Comparison of ENCODE assay signal across 14 cellular contexts in the genomic region with DNA sequence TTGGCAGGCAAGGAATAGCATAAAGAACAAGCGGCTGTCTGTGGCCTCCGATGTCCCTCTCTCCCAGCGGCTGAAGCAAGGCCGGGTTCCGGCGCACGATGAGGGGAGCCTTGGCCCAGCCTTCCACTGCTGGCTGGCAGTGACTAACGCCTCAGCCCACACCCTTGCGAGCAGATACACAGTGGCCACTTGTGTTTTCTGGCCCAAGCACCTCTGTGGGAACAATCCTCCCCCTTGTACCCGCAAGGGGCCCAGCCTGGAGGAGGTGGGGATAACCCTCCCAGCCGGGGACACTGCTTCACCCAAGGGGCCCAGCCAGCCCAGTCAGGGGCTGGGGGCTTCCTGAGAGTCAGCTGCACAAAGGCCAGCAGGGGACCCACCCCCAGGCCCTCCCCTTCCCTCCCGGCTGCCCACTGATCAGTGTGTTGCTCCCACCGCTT. TPM values are rescaled to one million over a fixed set of nuclear protein-coding genes. Genes with fewer than 3 reads are reported as not detected.
DNase-seq lines count a peak whose midpoint lies in the region; ATAC-seq and TF ChIP-seq lines count a peak whose summit lies in the region.
"Had no signal": no experiment of that assay in that cellular context is flagged by ENCODE, and none has a peak within 500 bp of the region (broad histone marks: within the 10 kb centered on the region; RNA-seq: fewer than 3 reads in every experiment).

No MANE protein-coding gene starts in this region.

- no peaks in the 10 kb centered on the region for H3K27me3 Mint-ChIP-seq in naive thymus-derived CD8-positive, alpha-beta T cell

- H3K4me3 ChIP-seq in body of pancreas = no peak overlapping the region

- peaks cover 7% of the 10 kb centered on the region for H3K4me1 ChIP-seq in body of pancreas

- H3K4me1 Mint-ChIP-seq in naive thymus-derived CD8-positive, alpha-beta T cell = peaks cover 43 to 90% (median 87%) of the 10 kb centered on the region in 4 donors

- H3K36me3 ChIP-seq in body of pancreas (replicated peaks in 1 of 2; ENCODE audit: insufficient read depth in 1 of 2, low read depth in 2 of 2) = no peaks in the 10 kb centered on the region

- H3K27me3 ChIP-seq in body of pancreas = no peaks in the 10 kb centered on the region

- no peak for ATAC-seq in naive thymus-derived CD8-positive, alpha-beta T cell
- ATAC-seq in body of pancreas = no peak
- no peak for ATAC-seq in HG03135 (IDR thresholded peaks at IDR 0.05; ENCODE audit: unreplicated experiment)

- H3K36me3 Mint-ChIP-seq in naive thymus-derived CD8-positive, alpha-beta T cell = peaks cover 0 to 60% (median 1%) of the 10 kb centered on the region in 3 donors

- no peaks in the 10 kb centered on the region for H3K9me3 ChIP-seq in body of pancreas

- TF ChIP-seq CTCF in body of pancreas (IDR thresholded peaks at IDR 0.05) = no peak

- intact Hi-C loops in body of pancreas (cut with DNase I) = no loop called here

- H3K27ac Mint-ChIP-seq in naive thymus-derived CD8-positive, alpha-beta T cell = peak overlapping the region; percentile 10 to 83 (median 55)

- no peak for TF ChIP-seq POLR2A in body of pancreas (IDR thresholded peaks at IDR 0.05)

- H3K9me3 Mint-ChIP-seq in naive thymus-derived CD8-positive, alpha-beta T cell = no peaks in the 10 kb centered on the region

- POLR2A ChIA-PET in naive thymus-derived CD8-positive, alpha-beta T cell (lab: Charles Lee) = interaction anchor here (0.7 to 9.7 kb wide), 6 partner anchors 8 to 611 kb away, joined by 3 to 93 read pairs (median 4); no protein-coding TSS in a partner anchor

- no peak overlapping the region for H3K27ac ChIP-seq in body of pancreas
- H3K27ac ChIP-seq: epithelial cell of prostate had no signal

- WGBS in body of pancreas, 2 donors = 79 to 92% methylated on average over 2 to 12 of the region's 13 CpGs

- no peak overlapping the region for H3K4me3 Mint-ChIP-seq in naive thymus-derived CD8-positive, alpha-beta T cell

- DNase-seq in AG08396 (ENCODE audit: low spot score) (peak; percentile 42), RPMI7951 (ENCODE audit: low read depth) (peak; percentile 78), foreskin melanocyte (peak; percentile 91), NCI-H2227 (lab: John Stamatoyannopoulos, UW; ENCODE audit: unreplicated experiment) (no peak), NOMO-1 treated with DMSO at 0.1 percent for 48 hours (lab: John Stamatoyannopoulos, UW; ENCODE audit: unreplicated experiment) (no peak), body of pancreas (no peak)
- DNase-seq in naive thymus-derived CD8-positive, alpha-beta T cell = no peak
- DNase-seq: activated CD4-positive, alpha-beta T cell treated with anti-CD3 and anti-CD28 coated beads, Interleukin-2, amount 50 U/mL, for 48 hours; NCI-H526; retina had no signal

RNA-seq across cellular contexts. Expression of a gene that starts 23.2 kb away (rescaled TPM):
- 20.1 and 21.1 TPM in 2 replicates for total RNA-seq in RPMI7951 (2014; rRNA removed; shearing (Covaris generic))
- total RNA-seq in naive thymus-derived CD8-positive, alpha-beta T cell = 100 to 1,000 TPM; 351 to 360 TPM
- 100 to 1,000 TPM in 1 of 3 donors, 10 to 100 TPM in 2; 44.6 to 128 (median 62.1) TPM for polyA plus RNA-seq in naive thymus-derived CD8-positive, alpha-beta T cell
- 1 to 10 TPM; 9.1 to 9.9 TPM for total RNA-seq in body of pancreas

RNA-seq across cellular contexts. Expression of a gene that starts 29.2 kb away (rescaled TPM):
- not detected in 2 replicates for total RNA-seq in RPMI7951 (2014; rRNA removed; shearing (Covaris generic))
- not detected for total RNA-seq in naive thymus-derived CD8-positive, alpha-beta T cell
- not detected for polyA plus RNA-seq in naive thymus-derived CD8-positive, alpha-beta T cell
- not detected for total RNA-seq in body of pancreas
- total RNA-seq: MCF 10A had no signal
- polyA plus RNA-seq: keratinocyte had no signal

Comparison
In these comparisons a context has a peak if more than half of its experiments do, and no peak if none do; other contexts are left out.
1. DNase-seq: peak in AG08396 (single experiment), RPMI7951 (single experiment) and foreskin melanocyte (single experiment); none in naive thymus-derived CD8-positive, alpha-beta T cell (0 of 10), NCI-H2227 (single experiment), NOMO-1 treated with DMSO at 0.1 percent for 48 hours (single experiment) and body of pancreas (0 of 4).
2. RNA of a gene that starts 23.2 kb away (total RNA-seq): 351 to 360 TPM in naive thymus-derived CD8-positive, alpha-beta T cell; 20.1 to 21.1 TPM in RPMI7951 and 9.1 to 9.9 TPM in body of pancreas; every median in the first group is over 10 times any median in the second.